ENCODE assay signal across 9 cellular contexts in the genomic region with DNA sequence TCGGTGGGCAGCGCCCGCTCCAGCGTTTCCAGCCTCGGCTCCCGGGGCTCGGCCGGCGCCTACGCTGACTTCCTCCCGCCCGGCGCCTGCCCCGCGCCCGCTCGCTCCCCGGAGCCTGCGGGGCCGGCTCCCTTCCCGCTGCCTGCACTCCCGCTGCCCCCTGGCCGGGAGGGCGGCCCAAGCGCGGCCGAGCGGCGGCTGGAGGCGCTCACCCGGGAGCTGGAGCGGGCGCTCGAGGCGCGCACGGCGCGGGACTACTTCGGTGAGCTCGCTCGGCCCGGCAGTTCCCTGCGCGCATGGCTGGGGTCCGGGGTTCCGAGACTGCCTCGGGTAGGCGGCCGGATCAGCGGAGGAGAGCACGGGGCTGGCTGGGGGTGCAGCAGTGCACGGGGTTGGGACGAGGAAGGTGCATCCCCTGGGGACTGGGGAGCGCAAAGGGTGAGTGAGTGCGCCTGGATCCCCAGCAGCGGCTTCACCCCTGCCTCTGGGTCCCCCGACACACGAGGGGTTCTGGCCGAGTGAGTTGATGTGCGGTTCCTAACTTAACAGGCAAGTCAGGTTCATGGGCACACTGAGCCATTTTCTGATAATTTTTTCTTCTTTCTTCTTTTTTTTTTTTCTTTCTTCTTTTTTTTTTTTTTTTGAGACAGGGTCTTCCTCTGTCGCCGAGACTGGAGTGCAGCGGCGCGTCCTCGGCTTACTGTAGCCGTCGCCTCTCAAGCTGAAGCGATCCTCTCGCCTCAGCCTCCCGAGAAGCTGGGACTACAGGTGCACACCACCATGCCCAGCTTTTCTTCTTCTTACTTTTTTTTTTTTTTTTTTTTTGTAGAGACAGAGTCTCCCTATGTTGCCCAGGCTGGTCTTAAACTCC. TPM values are rescaled to one million over a fixed set of nuclear protein-coding genes. Genes with fewer than 3 reads are reported as not detected.
DNase-seq lines count a peak whose midpoint lies in the region; ATAC-seq lines count a peak whose summit lies in the region.
"Had no signal": no experiment of that assay in that cellular context is flagged by ENCODE, and none has a peak within 500 bp of the region (broad histone marks: within the 10 kb centered on the region; RNA-seq: fewer than 3 reads in every experiment).

No MANE protein-coding gene starts in this region.

- peak in 1 of 2 donors; percentile 27 for ATAC-seq in naive B cell (ENCODE audit: low read depth in 2 of 2)

- peaks cover 0 to 4% (median 0%) of the 10 kb centered on the region in 7 donors for H3K9me3 Mint-ChIP-seq in naive B cell
- H3K9me3 Mint-ChIP-seq: stimulated activated naive CD8-positive, alpha-beta T cell treated with anti-CD3 and anti-CD28 coated beads, Interleukin-15, Interleukin-2, amounts not matched to agents 100 ng/mL and 50 ng/mL, for 24 hours had no signal

- peaks cover 0 to 10% (median 10%) of the 10 kb centered on the region in 3 donors for H3K4me1 Mint-ChIP-seq in naive B cell

- no peaks in the 10 kb centered on the region for H3K36me3 Mint-ChIP-seq in naive B cell

- DNase-seq in AG08395 (ENCODE audit: low spot score) = peak; percentile 44
- DNase-seq in NCI-H69 (lab: John Stamatoyannopoulos, UW) = peak; percentile 31
- DNase-seq in epithelial cell of prostate (ENCODE audit: low read depth, low spot score) = no peak
- no peak for DNase-seq in naive B cell
- DNase-seq in ureter (ENCODE audit: low spot score) = no peak
- DNase-seq in NCI-H1436 (lab: John Stamatoyannopoulos, UW) = no peak
- no peak for DNase-seq in NCI-H524 treated with DMSO at 0.1 percent for 48 hours (lab: John Stamatoyannopoulos, UW)
- DNase-seq in C1 segment of cervical spinal cord (lab: John Stamatoyannopoulos, UW) = no peak

- peak overlapping the region; percentile 32 for H3K27ac ChIP-seq in epithelial cell of prostate

- peak overlapping the region in 1 of 6 donors; percentile 72 for H3K27ac Mint-ChIP-seq in naive B cell
- H3K27ac Mint-ChIP-seq: stimulated activated naive CD8-positive, alpha-beta T cell treated with anti-CD3 and anti-CD28 coated beads, Interleukin-15, Interleukin-2, amounts not matched to agents 100 ng/mL and 50 ng/mL, for 24 hours had no signal

- H3K27me3 Mint-ChIP-seq in naive B cell = peaks cover 17 to 66% (median 51%) of the 10 kb centered on the region in 3 donors

- peak overlapping the region in 7 of 8 donors; percentile 69 to 91 (median 76) for H3K4me3 Mint-ChIP-seq in naive B cell
- H3K4me3 Mint-ChIP-seq: stimulated activated naive CD8-positive, alpha-beta T cell treated with anti-CD3 and anti-CD28 coated beads, Interleukin-15, Interleukin-2, amounts not matched to agents 100 ng/mL and 50 ng/mL, for 24 hours had no signal

RNA-seq across cellular contexts. Expression of a gene that starts 1.1 kb away (rescaled TPM):
- under 1 TPM in 1 of 6 donors, not detected in 5; 0.01 TPM for polyA plus RNA-seq in naive B cell (ENCODE audit: low read depth in 6 of 6)
- 14.9 TPM for total RNA-seq in ureter

RNA-seq across cellular contexts. Expression of a gene that starts 54.4 kb away (rescaled TPM):
- 10 to 100 TPM; 84.2 to 91.7 (median 86.7) TPM for polyA plus RNA-seq in naive B cell (ENCODE audit: low read depth in 6 of 6)
- 82.9 TPM for total RNA-seq in ureter

Comparison
In these comparisons a context has a peak if more than half of its experiments do, and no peak if none do; other contexts are left out.
1. DNase-seq: peak in AG08395 (single experiment) and NCI-H69 (single experiment); none in epithelial cell of prostate (single experiment), naive B cell (single experiment), ureter (single experiment), NCI-H1436 (single experiment), NCI-H524 treated with DMSO at 0.1 percent for 48 hours (single experiment) and C1 segment of cervical spinal cord (0 of 14).